Comparison of ENCODE assay signal across 14 cellular contexts in genomic region chrX:12657881-12658280, GRCh38.
DNase-seq lines count a peak whose midpoint lies in the region; ATAC-seq and TF ChIP-seq lines count a peak whose summit lies in the region.
"Had no signal": no experiment of that assay in that cellular context is flagged by ENCODE, and none has a peak within 500 bp of the region (broad histone marks: within the 10 kb centered on the region; RNA-seq: fewer than 3 reads in every experiment).

No MANE protein-coding gene starts in this region.

- BruUV-seq in OCI-LY7 (replicated peaks; lab: Mats Ljungman, UMichigan), result no TSS peak

- no peaks in the 10 kb centered on the region for H3K79me2 ChIP-seq in OCI-LY7 (ENCODE audit: insufficient read depth, low read depth, low read length)

- intact Hi-C loops in OCI-LY7 (cut with micrococcal nuclease; ENCODE audit: unreplicated experiment), result no loop called here

- ATAC-seq in GM18907 (IDR thresholded peaks at IDR 0.05; ENCODE audit: unreplicated experiment) (peak; percentile 87), HG02588 (IDR thresholded peaks at IDR 0.05; ENCODE audit: unreplicated experiment) (peak; percentile 55), HG03460 (IDR thresholded peaks at IDR 0.05; ENCODE audit: unreplicated experiment) (peak; percentile 79)
- ATAC-seq: K562 had no signal

- H3K9me2 ChIP-seq in OCI-LY7 (ENCODE audit: insufficient read depth, low read length), result no peaks in the 10 kb centered on the region

- H2AFZ ChIP-seq in OCI-LY7 (ENCODE audit: low read length), result no peak overlapping the region

- no peak overlapping the region for H3K4me2 ChIP-seq in OCI-LY7 (ENCODE audit: low read length)

- H3K36me3 ChIP-seq in OCI-LY7 (ENCODE audit: insufficient read depth, low read length), result no peaks in the 10 kb centered on the region
- H3K36me3 ChIP-seq: uterus had no signal

- in situ Hi-C loops in ACHN (cut with HindIII; ENCODE audit: low pct_ligation_motif_present, low pct_unique_long_range_greater_than_20kb, low sequenced_read_pairs), result no loop called here

- no peaks in the 10 kb centered on the region for H3K4me1 ChIP-seq in OCI-LY7 (ENCODE audit: insufficient read depth, low read length, poor library complexity, severe bottlenecking)
- H3K4me1 ChIP-seq: uterus had no signal

- no peak overlapping the region for H3K27ac ChIP-seq in OCI-LY7 (ENCODE audit: low read depth, low read length, poor library complexity, severe bottlenecking)
- H3K27ac ChIP-seq: uterus had no signal

- POLR2A ChIA-PET in OCI-LY7 (lab: Charles Lee), result interaction anchor here (0.5 kb wide), 1 partner anchor 1437 kb away, joined by 3 read pairs; no protein-coding TSS in a partner anchor

- peak; percentile 1 for DNase-seq in EL
- DNase-seq in SK-N-DZ (ENCODE audit: low spot score), result no peak
- no peak for DNase-seq in ACHN
- no peak for DNase-seq in NCI-H82 (lab: John Stamatoyannopoulos, UW)
- no peak for DNase-seq in OCI-LY7 (ENCODE audit: low spot score)
- DNase-seq: central memory CD4-positive, alpha-beta T cell; NCI-H1694 treated with DMSO at 0.1 percent for 48 hours; NCI-H748 treated with DMSO at 0.1 percent for 48 hours; T-helper 9 cell; uterus had no signal

- no peaks in the 10 kb centered on the region for H4K20me1 ChIP-seq in OCI-LY7 (ENCODE audit: insufficient read depth, low read length)

- no peak for TF ChIP-seq CTCF in OCI-LY7 (conservative IDR thresholded peaks at IDR 0.05; ENCODE audit: low read length)

- H3K4me3 ChIP-seq in OCI-LY7 (ENCODE audit: low read depth, low read length, poor library complexity, severe bottlenecking), result no peak overlapping the region
- H3K4me3 ChIP-seq: K562, uterus had no signal

- CTCF ChIA-PET in OCI-LY7 (lab: Charles Lee; ENCODE audit: unreplicated experiment), result no interaction called here

- no peaks in the 10 kb centered on the region for H3K9me3 ChIP-seq in OCI-LY7 (ENCODE audit: low read length)
- H3K9me3 ChIP-seq: uterus had no signal
